ENCODE assay signal across 15 cellular contexts in the genomic region with DNA sequence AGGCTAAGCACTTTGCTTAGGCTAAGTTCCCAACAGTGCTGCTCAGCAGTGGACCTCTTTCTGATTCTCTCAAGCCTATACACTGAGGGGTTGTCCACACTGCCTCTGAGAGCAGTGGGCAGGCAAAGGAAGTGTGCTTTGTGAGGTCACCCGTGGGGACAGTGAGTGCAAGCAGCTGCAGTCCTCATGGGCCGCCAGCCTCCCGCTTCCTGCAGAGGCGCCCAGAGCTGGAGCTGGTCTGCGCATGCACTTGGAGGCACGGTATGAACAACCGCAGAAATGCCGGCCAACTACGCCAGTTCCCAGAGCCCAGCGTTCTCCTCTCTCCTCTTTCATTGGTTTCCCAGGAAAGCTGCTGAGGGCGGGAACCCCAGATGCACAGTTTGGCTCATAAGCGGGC.
DNase-seq lines count a peak whose midpoint lies in the region; ATAC-seq and TF ChIP-seq lines count a peak whose summit lies in the region.
"Had no signal": no experiment of that assay in that cellular context is flagged by ENCODE, and none has a peak within 500 bp of the region (broad histone marks: within the 10 kb centered on the region; RNA-seq: fewer than 3 reads in every experiment).

No MANE protein-coding gene starts in this region.

- WGBS in neuronal stem cell (ENCODE audit: extremely low coverage in 2 of 2, insufficient read length in 2 of 2, insufficient replicate concordance in 1 of 2), 2 donors = no CpG with 5 or more reads among the region's 12 CpGs

- peak overlapping the region; percentile 93 for H3K27ac ChIP-seq in foreskin keratinocyte
- H3K27ac ChIP-seq in neuronal stem cell (replicated peaks; ENCODE audit: low read length) = no peak overlapping the region
- peak overlapping the region in 1 of 2 donors; percentile 55 for H3K27ac ChIP-seq in coronary artery
- H3K27ac ChIP-seq in effector memory CD4-positive, alpha-beta T cell (ENCODE audit: insufficient read depth, low read length, poor library complexity, severe bottlenecking) = no peak overlapping the region

- H3K4me1 ChIP-seq in foreskin keratinocyte = peaks cover 56% of the 10 kb centered on the region
- H3K4me1 ChIP-seq in neuronal stem cell (ENCODE audit: control insufficient read depth in 2 of 2, insufficient read depth in 1 of 2, low read depth in 1 of 2, low read length in 2 of 2) = peaks cover 7 to 17% of the 10 kb centered on the region in 2 donors
- no peaks in the 10 kb centered on the region for H3K4me1 ChIP-seq in effector memory CD4-positive, alpha-beta T cell (ENCODE audit: control insufficient read depth, insufficient read depth, low read length, poor library complexity, severe bottlenecking)
- H3K4me1 ChIP-seq: HAP-1 had no signal

- H3K4me3 ChIP-seq in neuronal stem cell (ENCODE audit: low read length in 2 of 2) (no peak overlapping the region), coronary artery (no peak overlapping the region)
- H3K4me3 ChIP-seq in effector memory CD4-positive, alpha-beta T cell (ENCODE audit: insufficient read depth, low read depth, low read length, poor library complexity, severe bottlenecking) = no peak overlapping the region
- H3K4me3 ChIP-seq: HAP-1 had no signal

- no peak overlapping the region for H4K91ac ChIP-seq in neuronal stem cell (ENCODE audit: low read depth, low read length, poor library complexity)

- H2AK5ac ChIP-seq in neuronal stem cell (ENCODE audit: low read depth, low read length) = peak overlapping the region; percentile 51

- H2BK12ac ChIP-seq in neuronal stem cell (ENCODE audit: low read length) = no peak overlapping the region

- H3K27me3 ChIP-seq in foreskin keratinocyte (no peaks in the 10 kb centered on the region), neuronal stem cell (ENCODE audit: control insufficient read depth in 3 of 3, insufficient read depth in 3 of 3, low read depth in 1 of 3, low read length in 3 of 3) (no peaks in the 10 kb centered on the region)
- no peaks in the 10 kb centered on the region for H3K27me3 ChIP-seq in effector memory CD4-positive, alpha-beta T cell (replicated peaks; ENCODE audit: control insufficient read depth, insufficient read depth, low read length, poor library complexity, severe bottlenecking)

- ATAC-seq in foreskin keratinocyte = no peak
- ATAC-seq in HG02884 (IDR thresholded peaks at IDR 0.05; ENCODE audit: unreplicated experiment) = no peak
- no peak for ATAC-seq in activated CD4-positive, CD25-positive, alpha-beta regulatory T cell treated with anti-CD3 and anti-CD28 coated beads, Interleukin-2, amount 50 U/mL, for 24 hours

- H3K36me3 ChIP-seq in neuronal stem cell (replicated peaks in 1 of 2; ENCODE audit: control insufficient read depth in 2 of 2, insufficient read depth in 2 of 2, low read length in 2 of 2) = no peaks in the 10 kb centered on the region
- no peaks in the 10 kb centered on the region for H3K36me3 ChIP-seq in effector memory CD4-positive, alpha-beta T cell (ENCODE audit: control insufficient read depth, insufficient read depth, low read length)
- H3K36me3 ChIP-seq: HAP-1 had no signal

- peak overlapping the region; percentile 87 for H3K18ac ChIP-seq in neuronal stem cell (ENCODE audit: low read length)

- peak overlapping the region; percentile 52 for H4K8ac ChIP-seq in neuronal stem cell (ENCODE audit: low read depth, low read length)

- H2BK15ac ChIP-seq in neuronal stem cell (ENCODE audit: low read length) = no peak overlapping the region

- no peaks in the 10 kb centered on the region for H3K79me1 ChIP-seq in neuronal stem cell (ENCODE audit: low read depth, low read length)

- no peak overlapping the region for H2BK5ac ChIP-seq in neuronal stem cell (ENCODE audit: low read length)

- no peak overlapping the region for H3K4ac ChIP-seq in neuronal stem cell (ENCODE audit: low read length)

- H2BK120ac ChIP-seq in neuronal stem cell (ENCODE audit: low read depth, low read length) = no peak overlapping the region

- no peak overlapping the region for H3K14ac ChIP-seq in neuronal stem cell (ENCODE audit: low read length)

- no peaks in the 10 kb centered on the region for H3K9me3 ChIP-seq in neuronal stem cell (replicated peaks in 1 of 2; ENCODE audit: control insufficient read depth in 2 of 2, insufficient read depth in 1 of 2, low read depth in 1 of 2, low read length in 2 of 2)
- no peaks in the 10 kb centered on the region for H3K9me3 ChIP-seq in effector memory CD4-positive, alpha-beta T cell (ENCODE audit: control insufficient read depth, low read length)
- H3K9me3 ChIP-seq: HAP-1 had no signal

- H2AFZ ChIP-seq in neuronal stem cell (ENCODE audit: low read length) = peak overlapping the region; percentile 34

- no peak overlapping the region for H3K4me2 ChIP-seq in neuronal stem cell (ENCODE audit: insufficient read depth, low read length, poor library complexity, severe bottlenecking)

- H3K9ac ChIP-seq in neuronal stem cell (ENCODE audit: low read depth, low read length, poor library complexity) = no peak overlapping the region

- peak overlapping the region; percentile 38 for H3K23ac ChIP-seq in neuronal stem cell (ENCODE audit: low read depth, low read length, poor library complexity)

- DNase-seq in Ammon's horn (ENCODE audit: low spot score) (peak; percentile 47), foreskin keratinocyte (no peak), neuronal stem cell (ENCODE audit: low spot score) (no peak), coronary artery (ENCODE audit: low spot score) (no peak)
- DNase-seq in effector memory CD4-positive, alpha-beta T cell = no peak
- DNase-seq: activated CD4-positive, CD25-positive, alpha-beta regulatory T cell; activated T-cell treated with anti-CD3 and anti-CD28 coated beads, Interleukin-2, amount 50 U/mL, for 1 hour; amniotic stem cell; DND-41; NCI-H1417; NCI-H524 had no signal

- TF ChIP-seq CTCF in foreskin keratinocyte (conservative IDR thresholded peaks at IDR 0.05) (no peak), coronary artery (IDR thresholded peaks at IDR 0.05) (no peak)

TF ChIP-seq in PFSK-1, 5 proteins besides CTCF, POLR2A, EP300 and RAD21:
- peak; percentile 48 for TF ChIP-seq FOXP2 (optimal IDR thresholded peaks at IDR 0.05; ENCODE audit: borderline replicate concordance, extremely low read depth, extremely low read length, insufficient read depth)
- TF ChIP-seq POLR2AphosphoS5 (IDR thresholded peaks at IDR 0.05; ENCODE audit: low read depth, low read length) = no peak
